Comparison of ENCODE assay signal across 8 cellular contexts in the genomic region with DNA sequence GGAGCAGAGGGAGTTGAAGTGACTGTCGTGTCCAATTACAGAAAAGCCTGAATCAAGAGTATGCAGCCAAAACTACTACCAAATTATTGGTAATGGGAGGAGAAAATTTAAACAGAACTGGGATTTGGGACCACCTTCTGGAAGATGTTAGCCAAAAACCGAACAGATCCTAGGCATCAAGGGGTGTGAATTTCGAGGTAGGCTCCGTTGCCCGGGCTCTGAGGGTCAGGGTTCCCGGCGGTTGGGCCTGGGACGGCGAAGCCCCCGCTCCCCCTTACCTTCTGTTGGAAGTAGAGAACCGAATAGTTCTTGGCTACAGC. TPM values are rescaled to one million over a fixed set of nuclear protein-coding genes. Genes with fewer than 3 reads are reported as not detected.
DNase-seq lines count a peak whose midpoint lies in the region; ATAC-seq, FAIRE-seq and TF ChIP-seq lines count a peak whose summit lies in the region.

No MANE protein-coding gene starts in this region.

- H3K9ac ChIP-seq in GM12878 (ENCODE audit: control insufficient read depth, insufficient read depth, low read length) (peak overlapping the region; percentile 85), mesendoderm (ENCODE audit: low read length) (peak overlapping the region; percentile 81)

- no peaks in the 10 kb centered on the region for H4K20me1 ChIP-seq in GM12878 (ENCODE audit: control insufficient read depth, insufficient read depth)

- peaks cover 4% of the 10 kb centered on the region for H3K27me3 Mint-ChIP-seq in CD4-positive, CD25-positive, alpha-beta regulatory T cell

- no peak overlapping the region for H2AK5ac ChIP-seq in mesendoderm (ENCODE audit: low read length)

- no peak overlapping the region for H3K4ac ChIP-seq in mesendoderm (ENCODE audit: low read depth, low read length)

- H2BK15ac ChIP-seq in mesendoderm (replicated peaks; ENCODE audit: low read depth) = no peak overlapping the region

- H3K56ac ChIP-seq in mesendoderm (ENCODE audit: low read length) = peak overlapping the region; percentile 92

- no peaks in the 10 kb centered on the region for H3K9me3 Mint-ChIP-seq in CD4-positive, CD25-positive, alpha-beta regulatory T cell

- peaks cover 31% of the 10 kb centered on the region for H3K79me2 ChIP-seq in GM12878 (ENCODE audit: control insufficient read depth, insufficient read depth, low read length)
- H3K79me2 ChIP-seq in mesendoderm (ENCODE audit: control insufficient read depth, insufficient read depth, low read length) = peaks cover 25% of the 10 kb centered on the region

- H3K4me3 Mint-ChIP-seq in CD4-positive, CD25-positive, alpha-beta regulatory T cell = peak overlapping the region; percentile 93 to 100 (median 100)

- SMC1A ChIA-PET in GM12878 (lab: Charles Lee; ENCODE audit: uncharacterized antibody, unreplicated experiment) = interaction anchor here (0.7 to 6.3 kb wide), 16 partner anchors 10 to 350 kb away, joined by 3 to 57 read pairs (median 5); partner anchors contain the start of gene RAB30

- H3K4me2 ChIP-seq in GM12878 (ENCODE audit: control insufficient read depth, insufficient read depth) (peak overlapping the region; percentile 93), mesendoderm (ENCODE audit: low read length) (peak overlapping the region; percentile 73)

- H3K79me1 ChIP-seq in mesendoderm (ENCODE audit: low read length) = peaks cover 14% of the 10 kb centered on the region

- H3K23ac ChIP-seq in mesendoderm (ENCODE audit: low read length) = peak overlapping the region; percentile 54

- no peak overlapping the region for H4K5ac ChIP-seq in mesendoderm (ENCODE audit: low read length)

- RAD21 ChIA-PET in GM12878 (lab: Charles Lee; ENCODE audit: unreplicated experiment) = interaction anchor here (0.6 to 3.5 kb wide), 15 partner anchors 8 to 386 kb away, joined by 3 to 33 read pairs (median 5); partner anchors contain the start of genes CCDC90B and PCF11

- in situ Hi-C loops in GM12878 (cut with MboI) = loop anchor here (5.0 to 10.0 kb wide), 4 partner anchors 175 to 385 kb away; partner anchors contain the start of genes CCDC90B, PCF11 and RAB30

- no peak for TF ChIP-seq POLR2A in GM12878 (IDR thresholded peaks at IDR 0.05; ENCODE audit: low read depth, low read length)

- intact Hi-C loops in GM12878 (cut with micrococcal nuclease; ENCODE audit: unreplicated experiment) = loop anchor here (1.0 to 5.0 kb wide), 5 partner anchors 33 to 386 kb away; partner anchors contain the start of genes ANKRD42, CCDC90B, PCF11 and RAB30

- no peak for TF ChIP-seq CTCF in GM12878 (IDR thresholded peaks at IDR 0.05 in 2 of 3, conservative IDR thresholded peaks at IDR 0.05 in 1 of 3; ENCODE audit: control insufficient read depth in 2 of 3, extremely low read depth in 1 of 3, insufficient read depth in 1 of 3, low read depth in 3 of 3, low read length in 3 of 3)

- no peak for FAIRE-seq in GM12878 (lab: Jason Lieb, UNC)

- BruUV-seq in GM12878 (replicated peaks; lab: Mats Ljungman, UMichigan) = TSS peak; percentile 66

- H3K4me1 Mint-ChIP-seq in CD4-positive, CD25-positive, alpha-beta regulatory T cell = peaks cover 7 to 54% (median 20%) of the 10 kb centered on the region in 4 donors

- peak overlapping the region; percentile 98 for H3K27ac ChIP-seq in CD4-positive, CD25-positive, alpha-beta regulatory T cell (ENCODE audit: insufficient read depth, low read length, poor library complexity, severe bottlenecking)
- H3K27ac ChIP-seq in GM12878 (ENCODE audit: control insufficient read depth, insufficient read depth) (peak overlapping the region; percentile 84), mesendoderm (ENCODE audit: low read depth, low read length) (peak overlapping the region; percentile 16)

- no peak overlapping the region for H4K8ac ChIP-seq in mesendoderm (ENCODE audit: low read depth, low read length)

- ATAC-seq in CD4-positive, CD25-positive, alpha-beta regulatory T cell (ENCODE audit: low read depth in 2 of 2) = no peak
- ATAC-seq in HG02571 (IDR thresholded peaks at IDR 0.05; ENCODE audit: unreplicated experiment) (peak; percentile 0), GM12878 (no peak)

- peaks cover 28% of the 10 kb centered on the region for H3K4me1 ChIP-seq in CD4-positive, CD25-positive, alpha-beta regulatory T cell (ENCODE audit: control insufficient read depth, insufficient read depth, low read length, poor library complexity, severe bottlenecking)
- H3K4me1 ChIP-seq in GM12878 (ENCODE audit: control insufficient read depth, insufficient read depth, low read length) = peaks cover 21% of the 10 kb centered on the region
- H3K4me1 ChIP-seq in mesendoderm (ENCODE audit: control insufficient read depth, low read depth, low read length) = peaks cover 6% of the 10 kb centered on the region

- no peak for TF ChIP-seq RAD21 in GM12878 (IDR thresholded peaks at IDR 0.05; ENCODE audit: insufficient read depth, low read depth, low read length)

- no peak overlapping the region for H3K18ac ChIP-seq in mesendoderm (ENCODE audit: low read length)

- no peak overlapping the region for H2BK120ac ChIP-seq in mesendoderm (ENCODE audit: low read depth, low read length)

- H2BK5ac ChIP-seq in mesendoderm (ENCODE audit: low read length) = peak overlapping the region; percentile 29

- peak overlapping the region; percentile 98 for H3K4me3 ChIP-seq in CD4-positive, CD25-positive, alpha-beta regulatory T cell (ENCODE audit: low read depth, low read length)
- H3K4me3 ChIP-seq in GM12878 (peak overlapping the region; percentile 82), mesendoderm (ENCODE audit: low read length) (peak overlapping the region; percentile 61)

- H3K27me3 ChIP-seq in CD4-positive, CD25-positive, alpha-beta regulatory T cell (ENCODE audit: control insufficient read depth, insufficient read depth, low read length) = no peaks in the 10 kb centered on the region
- no peaks in the 10 kb centered on the region for H3K27me3 ChIP-seq in GM12878 (replicated peaks in 1 of 2; ENCODE audit: control insufficient read depth in 2 of 2, insufficient read depth in 2 of 2, low read length in 1 of 2)
- no peaks in the 10 kb centered on the region for H3K27me3 ChIP-seq in mesendoderm (ENCODE audit: insufficient read depth, low read length, poor library complexity)

- H3K27ac Mint-ChIP-seq in CD4-positive, CD25-positive, alpha-beta regulatory T cell = peak overlapping the region; percentile 99 to 100 (median 100)

- no peaks in the 10 kb centered on the region for H3K36me3 ChIP-seq in CD4-positive, CD25-positive, alpha-beta regulatory T cell (ENCODE audit: control insufficient read depth, insufficient read depth, low read length)
- no peaks in the 10 kb centered on the region for H3K36me3 ChIP-seq in GM12878 (ENCODE audit: control insufficient read depth in 2 of 2, insufficient read depth in 2 of 2, low read length in 1 of 2)
- no peaks in the 10 kb centered on the region for H3K36me3 ChIP-seq in mesendoderm (ENCODE audit: control insufficient read depth, insufficient read depth, low read length)

- no peaks in the 10 kb centered on the region for H3K9me3 ChIP-seq in CD4-positive, CD25-positive, alpha-beta regulatory T cell (ENCODE audit: control insufficient read depth in 2 of 2, low read length in 2 of 2)
- peaks cover 3% of the 10 kb centered on the region; the same call in 1 of the 3 replicates for H3K9me3 ChIP-seq in GM12878 (replicated peaks; ENCODE audit: control insufficient read depth, insufficient read depth, low read length)

- CTCF ChIA-PET in GM12878 (lab: Yijun Ruan, JAX) = interaction anchor here (0.6 to 7.0 kb wide), 9 partner anchors 10 to 382 kb away, joined by 3 to 72 read pairs (median 4); partner anchors contain the start of gene PCF11

- H3K36me3 Mint-ChIP-seq in CD4-positive, CD25-positive, alpha-beta regulatory T cell = peaks cover 5% of the 10 kb centered on the region

- TF ChIP-seq EP300 in GM12878 (IDR thresholded peaks at IDR 0.05; ENCODE audit: borderline replicate concordance in 1 of 2, control insufficient read depth in 1 of 2, low read depth in 2 of 2, low read length in 2 of 2) = no peak

- DNase-seq in CD4-positive, CD25-positive, alpha-beta regulatory T cell = no peak
- no peak for DNase-seq in GM12878 (ENCODE audit: low read depth, low spot score)
- no peak for DNase-seq in mesendoderm
- DNase-seq in COLO829 (ENCODE audit: low spot score) = no peak
- DNase-seq in activated gamma-delta T cell (lab: John Stamatoyannopoulos, UW) = no peak
- no peak for DNase-seq in hepatic stellate cell (ENCODE audit: low spot score)
- DNase-seq in NCI-H226 = no peak

- POLR2A ChIA-PET in GM12878 (lab: Charles Lee) = interaction anchor here (0.7 to 3.5 kb wide), 14 partner anchors 8 to 386 kb away, joined by 3 to 22 read pairs (median 5); partner anchors contain the start of genes CCDC90B, PCF11 and RAB30

- 1% methylated on average over 11 of the region's 11 CpGs for WGBS in GM12878 (ENCODE audit: insufficient coverage, insufficient replicate concordance, low lambda C conversion rate, missing lambda C conversion rate)
- WGBS in mesendoderm (ENCODE audit: extremely low coverage, insufficient coverage, low lambda C conversion rate) = no CpG with 5 or more reads among the region's 11 CpGs

- H2AFZ ChIP-seq in GM12878 (ENCODE audit: control insufficient read depth, low read depth, low read length) = peak overlapping the region; percentile 99

RNA-seq across cellular contexts. Expression of gene PRCP, which starts 0.3 kb away (rescaled TPM):
- 19.7 TPM for total RNA-seq in CD4-positive, CD25-positive, alpha-beta regulatory T cell
- polyA plus RNA-seq in CD4-positive, CD25-positive, alpha-beta regulatory T cell = 10 to 100 TPM; 27.4 to 41.9 (median 32.8) TPM
- 32.3 and 37.1 TPM in 2 replicates for total RNA-seq in GM12878 (2013; cell fraction: nucleolus; rRNA removed)
- total RNA-seq in GM12878 (2014; rRNA removed) (16.1 and 18.3 TPM in 2 replicates), GM12878 (2014; rRNA removed; fragmentation: Illumina TruSeq; extraction: Trizol) (19.4 and 20.2 TPM in 2 replicates), GM12878 (2021) (20.6 and 21.5 TPM in 2 replicates)
- polyA plus RNA-seq in GM12878 (2011; ENCODE audit: low read depth) = 16.8 TPM
- polyA plus RNA-seq in GM12878 (2011; rRNA removed) (43.6 and 55.5 TPM in 2 replicates), GM12878 (2014; fragmentation: Illumina TruSeq; extraction: Trizol) (26.9 and 30.4 TPM in 2 replicates), GM12878 (2014; fragmentation: Nextera tagmentation; extraction: Ambion mirVana) (10 to 100 TPM; 21.5 to 25.3 TPM), GM12878 (2014; rRNA removed) (14.2 and 15.4 TPM in 2 replicates), GM12878 (2016; fragmentation: Nextera tagmentation; extraction: Ambion mirVana) (10 to 100 TPM; 14.9 to 15.4 TPM)
- polyA plus RNA-seq in GM12878 (2011; cell fraction: cytosol; rRNA removed) = 23.9 and 33.0 TPM in 2 replicates
- polyA plus RNA-seq in GM12878 (2011; cell fraction: nucleus; rRNA removed) = 12.0 and 17.6 TPM in 2 replicates
- polyA plus RNA-seq in GM12878 (2012) = 18.7 and 20.6 TPM in 2 replicates
- polyA minus RNA-seq in GM12878 (2011; rRNA and poly(A)+ RNA removed) = 30.4 and 38.0 TPM in 2 replicates
- 14.4 and 14.9 TPM in 2 replicates for polyA minus RNA-seq in GM12878 (2011; cell fraction: cytosol; rRNA and poly(A)+ RNA removed)
- 8.8 and 12.3 TPM in 2 replicates for polyA minus RNA-seq in GM12878 (2011; cell fraction: nucleus; rRNA and poly(A)+ RNA removed)
- polyA plus RNA-seq in mesendoderm (2013, experiment 1 of 2) = 33.2 TPM
- 33.0 TPM for polyA plus RNA-seq in mesendoderm (2013, experiment 2 of 2)

RNA-seq across cellular contexts. Expression of gene DDIAS, which starts 1.6 kb away (rescaled TPM):
- total RNA-seq in CD4-positive, CD25-positive, alpha-beta regulatory T cell = 2.2 TPM
- polyA plus RNA-seq in CD4-positive, CD25-positive, alpha-beta regulatory T cell = 1 to 10 TPM in 3 of 4 donors, under 1 TPM in 1; 0.86 to 2.8 (median 1.3) TPM
- 6.3 and 6.5 TPM in 2 replicates for total RNA-seq in GM12878 (2013; cell fraction: nucleolus; rRNA removed)
- total RNA-seq in GM12878 (2014; rRNA removed) (12.3 and 13.9 TPM in 2 replicates), GM12878 (2014; rRNA removed; fragmentation: Illumina TruSeq; extraction: Trizol) (13.1 and 13.6 TPM in 2 replicates), GM12878 (2021) (10.3 and 14.2 TPM in 2 replicates)
- polyA plus RNA-seq in GM12878 (2011; ENCODE audit: low read depth) = 1.8 TPM
- polyA plus RNA-seq in GM12878 (2011; rRNA removed) (14.7 and 19.6 TPM in 2 replicates), GM12878 (2014; fragmentation: Illumina TruSeq; extraction: Trizol) (15.4 and 20.6 TPM in 2 replicates), GM12878 (2014; fragmentation: Nextera tagmentation; extraction: Ambion mirVana) (1 to 10 TPM; 6.9 to 7.0 TPM), GM12878 (2014; rRNA removed) (7.2 and 8.8 TPM in 2 replicates), GM12878 (2016; fragmentation: Nextera tagmentation; extraction: Ambion mirVana) (10 to 100 TPM; 22.6 to 27.8 TPM)
- polyA plus RNA-seq in GM12878 (2011; cell fraction: cytosol; rRNA removed) = 7.5 and 8.4 TPM in 2 replicates
- 6.2 and 6.7 TPM in 2 replicates for polyA plus RNA-seq in GM12878 (2011; cell fraction: nucleus; rRNA removed)
- polyA plus RNA-seq in GM12878 (2012) = 2.3 and 3.4 TPM in 2 replicates
- polyA minus RNA-seq in GM12878 (2011; rRNA and poly(A)+ RNA removed) = 10.8 and 14.1 TPM in 2 replicates
- 4.0 and 4.9 TPM in 2 replicates for polyA minus RNA-seq in GM12878 (2011; cell fraction: cytosol; rRNA and poly(A)+ RNA removed)
- 3.4 and 6.8 TPM in 2 replicates for polyA minus RNA-seq in GM12878 (2011; cell fraction: nucleus; rRNA and poly(A)+ RNA removed)
- polyA plus RNA-seq in mesendoderm (2013, experiment 1 of 2) = 23.4 TPM
- 22.1 TPM for polyA plus RNA-seq in mesendoderm (2013, experiment 2 of 2)

Comparison
In these comparisons a context has a peak if more than half of its experiments do, and no peak if none do; other contexts are left out.
1. H3K27ac ChIP-seq: peak in every context shown above with its lines; median percentile 98 in CD4-positive, CD25-positive, alpha-beta regulatory T cell; 84 in GM12878; 16 in mesendoderm.